ENCODE assay signal across 11 cellular contexts in the genomic region with DNA sequence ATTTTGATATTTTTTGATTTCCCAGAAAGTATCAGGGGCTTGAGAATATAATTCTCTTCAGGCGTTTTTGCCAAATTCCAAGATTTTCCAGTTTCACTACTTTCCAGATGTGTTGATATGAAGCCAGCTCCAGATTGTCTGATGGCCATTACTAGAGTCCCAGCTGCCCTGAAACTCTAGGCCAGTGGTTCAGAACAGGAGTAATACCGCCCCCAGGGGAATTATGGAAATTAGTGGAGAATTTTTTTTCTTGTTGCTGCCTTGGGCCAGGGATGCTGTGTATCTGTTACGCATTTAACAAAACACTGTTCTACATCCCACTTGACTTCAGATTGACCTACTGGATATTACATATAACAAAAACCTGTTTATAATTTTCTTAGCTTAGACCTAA.
DNase-seq lines count a peak whose midpoint lies in the region; ATAC-seq and TF ChIP-seq lines count a peak whose summit lies in the region.
"Had no signal": no experiment of that assay in that cellular context is flagged by ENCODE, and none has a peak within 500 bp of the region (broad histone marks: within the 10 kb centered on the region; RNA-seq: fewer than 3 reads in every experiment).

No MANE protein-coding gene starts in this region.

- H3K9ac ChIP-seq in PC-3 (ENCODE audit: low read length), result no peak overlapping the region
- no peak overlapping the region for H3K9ac ChIP-seq in smooth muscle cell (ENCODE audit: low read depth)

- no peaks in the 10 kb centered on the region for H3K79me2 ChIP-seq in PC-3 (ENCODE audit: low read length)
- no peaks in the 10 kb centered on the region for H3K79me2 ChIP-seq in smooth muscle cell (ENCODE audit: low read depth)

- no TSS peak for BruUV-seq in PC-3 (replicated peaks; lab: Mats Ljungman, UMichigan)

- POLR2A ChIA-PET in PC-3 (lab: Charles Lee; ENCODE audit: unreplicated experiment), result no interaction called here

- H3F3A ChIP-seq in PC-3 (ENCODE audit: low read length, unreplicated experiment) (no peaks in the 10 kb centered on the region), smooth muscle cell (ENCODE audit: low read depth) (no peaks in the 10 kb centered on the region)

- WGBS in smooth muscle cell (ENCODE audit: low lambda C conversion rate), result 66% methylated on average over 3 of the region's 3 CpGs

- H3K36me3 ChIP-seq in PC-3 (ENCODE audit: low read depth, low read length) (no peaks in the 10 kb centered on the region), smooth muscle cell (ENCODE audit: low read depth) (no peaks in the 10 kb centered on the region)
- H3K36me3 ChIP-seq: adrenal gland, upper lobe of right lung had no signal

- DNase-seq in SHP77 (lab: John Stamatoyannopoulos, UW) (peak; percentile 1), SHP77 treated with DMSO at 0.1 percent for 48 hours (lab: John Stamatoyannopoulos, UW) (no peak), PC-3 (peak; percentile 33), fibroblast of the conjunctiva (ENCODE audit: low read depth) (peak; percentile 9), smooth muscle cell (lab: John Stamatoyannopoulos, UW; ENCODE audit: unreplicated experiment) (no peak), NCI-H187 (lab: John Stamatoyannopoulos, UW) (no peak)
- DNase-seq: activated T-cell treated with anti-CD3 and anti-CD28 coated beads for 4 hours had no signal

- intact Hi-C loops in PC-3 (cut with micrococcal nuclease), result loop anchor here (1.0 to 5.0 kb wide), 3 partner anchors 338 to 838 kb away; no protein-coding TSS in a partner anchor

- peaks cover 32% of the 10 kb centered on the region; the same call in 1 of the 2 replicates for H3K27me3 ChIP-seq in PC-3 (ENCODE audit: low read length)
- no peaks in the 10 kb centered on the region for H3K27me3 ChIP-seq in smooth muscle cell (ENCODE audit: low read depth)
- H3K27me3 ChIP-seq: adrenal gland, upper lobe of right lung had no signal

- TF ChIP-seq CTCF in PC-3 (conservative IDR thresholded peaks at IDR 0.05; ENCODE audit: low read depth, low read length) (no peak), smooth muscle cell (IDR thresholded peaks at IDR 0.05; ENCODE audit: borderline replicate concordance, insufficient read depth, poor library complexity, severe bottlenecking) (no peak)

- H3K4me2 ChIP-seq in PC-3 (ENCODE audit: low read length) (no peak overlapping the region), smooth muscle cell (peak overlapping the region; percentile 28)

- H3K9me3 ChIP-seq in PC-3 (ENCODE audit: low read length) (no peaks in the 10 kb centered on the region), smooth muscle cell (replicated peaks; ENCODE audit: low read depth) (no peaks in the 10 kb centered on the region)
- H3K9me3 ChIP-seq: adrenal gland, upper lobe of right lung had no signal

- H3K9me2 ChIP-seq in PC-3 (replicated peaks; ENCODE audit: low read length), result no peaks in the 10 kb centered on the region

- H3K4me3 ChIP-seq in PC-3 (ENCODE audit: low read length), result no peak overlapping the region
- H3K4me3 ChIP-seq in smooth muscle cell, result no peak overlapping the region
- H3K4me3 ChIP-seq: adrenal gland, upper lobe of right lung had no signal

- H3K4me1 ChIP-seq in PC-3 (ENCODE audit: insufficient read depth, low read length), result no peaks in the 10 kb centered on the region
- H3K4me1 ChIP-seq in smooth muscle cell (ENCODE audit: low read depth), result peaks cover 13% of the 10 kb centered on the region
- H3K4me1 ChIP-seq: upper lobe of right lung had no signal

- no peak overlapping the region for H3K27ac ChIP-seq in PC-3 (ENCODE audit: low read length)
- peak overlapping the region; percentile 54 for H3K27ac ChIP-seq in smooth muscle cell (ENCODE audit: low read depth)
- H3K27ac ChIP-seq: upper lobe of right lung had no signal

- H2AFZ ChIP-seq in PC-3 (ENCODE audit: low read length) (no peak overlapping the region), smooth muscle cell (ENCODE audit: low read depth) (no peak overlapping the region)

- ATAC-seq in PC-3, result peak; percentile 51
- no peak for ATAC-seq in HG02642 (IDR thresholded peaks at IDR 0.05; ENCODE audit: poor library complexity, unreplicated experiment)
- no peak for ATAC-seq in HG03135 (IDR thresholded peaks at IDR 0.05; ENCODE audit: unreplicated experiment)

- H4K20me1 ChIP-seq in PC-3 (ENCODE audit: low read length) (no peaks in the 10 kb centered on the region), smooth muscle cell (ENCODE audit: low read depth) (no peaks in the 10 kb centered on the region)

- CTCF ChIA-PET in PC-3 (lab: Charles Lee), result interaction anchor here (1.3 kb wide), 1 partner anchor 838 kb away, joined by 15 read pairs; no protein-coding TSS in a partner anchor

Comparison
In these comparisons a context has a peak if more than half of its experiments do, and no peak if none do; other contexts are left out.
1. DNase-seq: peak in SHP77 (2 of 2), PC-3 (single experiment) and fibroblast of the conjunctiva (single experiment); none in SHP77 treated with DMSO at 0.1 percent for 48 hours (single experiment), smooth muscle cell (single experiment) and NCI-H187 (0 of 2).